Comparison of ENCODE assay signal across 8 cellular contexts in genomic region chr2:38875227-38875575, GRCh38. TPM values are rescaled to one million over a fixed set of nuclear protein-coding genes. Genes with fewer than 3 reads are reported as not detected.
DNase-seq lines count a peak whose midpoint lies in the region; TF ChIP-seq lines count a peak whose summit lies in the region.

No MANE protein-coding gene starts in this region.

- H3K4me2 ChIP-seq in GM23248 (ENCODE audit: unreplicated experiment) = peak overlapping the region; percentile 94

- H3K4me3 ChIP-seq in GM23248 = peak overlapping the region; percentile 95
- peak overlapping the region; percentile 72 for H3K4me3 ChIP-seq in SJSA1
- H3K4me3 ChIP-seq in fibroblast of mammary gland (ENCODE audit: control insufficient read depth, low read depth, low read length) = peak overlapping the region; percentile 83

- H3K9me3 ChIP-seq in GM23248 (ENCODE audit: low read depth) (no peaks in the 10 kb centered on the region), SJSA1 (replicated peaks) (peaks cover 3% of the 10 kb centered on the region; the same call in 1 of the 2 replicates)

- H3K79me2 ChIP-seq in GM23248 (ENCODE audit: insufficient read depth) = peaks cover 62% of the 10 kb centered on the region

- H3F3A ChIP-seq in GM23248 (ENCODE audit: insufficient read depth) = no peaks in the 10 kb centered on the region

- in situ Hi-C loops in GM23248 (cut with MboI) = no loop called here

- H3K9ac ChIP-seq in GM23248 = peak overlapping the region; percentile 90

- WGBS in GM23248 (ENCODE audit: low coverage in 1 of 2, low lambda C conversion rate in 2 of 2, missing lambda C conversion rate in 2 of 2), 2 experiments = 0 to 2% methylated on average over 10 of the region's 10 CpGs

- H3K4me1 ChIP-seq in GM23248 (ENCODE audit: insufficient read depth) (peaks cover 6% of the 10 kb centered on the region; the same call in 1 of the 2 replicates), SJSA1 (replicated peaks) (peaks cover 13% of the 10 kb centered on the region; the same call in 1 of the 2 replicates)

- peak overlapping the region; percentile 100 for H2AFZ ChIP-seq in GM23248

- H3K36me3 ChIP-seq in GM23248 (ENCODE audit: low read depth) = no peaks in the 10 kb centered on the region
- no peaks in the 10 kb centered on the region for H3K36me3 ChIP-seq in SJSA1

- H4K20me1 ChIP-seq in GM23248 (ENCODE audit: insufficient read depth) = no peaks in the 10 kb centered on the region

- H3K27ac ChIP-seq in GM23248 (peak overlapping the region; percentile 74), SJSA1 (no peak overlapping the region)

- TF ChIP-seq CTCF in fibroblast of mammary gland (conservative IDR thresholded peaks at IDR 0.05; ENCODE audit: control insufficient read depth, insufficient read depth, low read depth, low read length) = no peak

- H3K27me3 ChIP-seq in GM23248 (replicated peaks; ENCODE audit: insufficient read depth) (no peaks in the 10 kb centered on the region), SJSA1 (replicated peaks) (no peaks in the 10 kb centered on the region)

- no peaks in the 10 kb centered on the region for H3K9me2 ChIP-seq in GM23248 (ENCODE audit: insufficient read depth)

- DNase-seq in GM23248 (peak; percentile 45), SJSA1 (ENCODE audit: low read depth in 1 of 2, low spot score in 2 of 2) (no peak), fibroblast of mammary gland (ENCODE audit: low read depth) (peak; percentile 9), pons (ENCODE audit: low spot score) (peak; percentile 8), NCI-H510A treated with DMSO at 0.1 percent for 48 hours (lab: John Stamatoyannopoulos, UW) (no peak), NCI-H128 (lab: John Stamatoyannopoulos, UW; ENCODE audit: unreplicated experiment) (no peak), NCI-H524 treated with DMSO at 0.1 percent for 48 hours (lab: John Stamatoyannopoulos, UW) (no peak)
- DNase-seq in effector CD4-positive, alpha-beta T cell = no peak

RNA-seq across cellular contexts. Expression of gene DHX57, which starts 0.5 kb away (rescaled TPM):
- total RNA-seq in GM23248 (2014; rRNA removed; shearing (Covaris generic)) = 13.7 and 13.9 TPM in 2 replicates
- 7.7 and 10.5 TPM in 2 replicates for polyA plus RNA-seq in GM23248 (2016; fragmentation: Nextera tagmentation; extraction: Ambion mirVana)
- 9.6 and 24.5 TPM in 2 replicates for total RNA-seq in SJSA1 (2014; rRNA removed; shearing (Covaris generic))

RNA-seq across cellular contexts. Expression of gene MORN2, which starts 0.6 kb away (rescaled TPM):
- 17.3 and 38.5 TPM in 2 replicates for total RNA-seq in GM23248 (2014; rRNA removed; shearing (Covaris generic))
- 54.9 and 57.6 TPM in 2 replicates for polyA plus RNA-seq in GM23248 (2016; fragmentation: Nextera tagmentation; extraction: Ambion mirVana)
- total RNA-seq in SJSA1 (2014; rRNA removed; shearing (Covaris generic)) = 33.1 and 35.3 TPM in 2 replicates

RNA-seq across cellular contexts. Expression of gene ARHGEF33, which starts 14.5 kb away (rescaled TPM):
- total RNA-seq in GM23248 (2014; rRNA removed; shearing (Covaris generic)) = 0.13 and 0.54 TPM in 2 replicates
- polyA plus RNA-seq in GM23248 (2016; fragmentation: Nextera tagmentation; extraction: Ambion mirVana) = 0.52 and 0.75 TPM in 2 replicates
- total RNA-seq in SJSA1 (2014; rRNA removed; shearing (Covaris generic)) = not detected in 2 replicates

Comparison
In these comparisons a context has a peak if more than half of its experiments do, and no peak if none do; other contexts are left out.
1. DNase-seq: peak in GM23248 (single experiment), fibroblast of mammary gland (single experiment) and pons (single experiment); none in SJSA1 (0 of 2), NCI-H510A treated with DMSO at 0.1 percent for 48 hours (single experiment), effector CD4-positive, alpha-beta T cell (single experiment), NCI-H128 (single experiment) and NCI-H524 treated with DMSO at 0.1 percent for 48 hours (single experiment).
2. Peak in every context shown above with its lines, with median percentiles within 50 percentile points of each other: H3K4me3 ChIP-seq.